In genomic region chr7:129689995-129690581, GRCh38 we compare ENCODE assay signal across 25 cellular contexts.
DNase-seq lines count a peak whose midpoint lies in the region; ATAC-seq and TF ChIP-seq lines count a peak whose summit lies in the region.
"Had no signal": no experiment of that assay in that cellular context is flagged by ENCODE, and none has a peak within 500 bp of the region (broad histone marks: within the 10 kb centered on the region; RNA-seq: fewer than 3 reads in every experiment).

No MANE protein-coding gene starts in this region.

- ATAC-seq in PC-3 (peak; percentile 75), HG03108 (IDR thresholded peaks at IDR 0.05; ENCODE audit: unreplicated experiment) (no peak)
- ATAC-seq: CD8-positive, alpha-beta T cell; HCT116; heart right ventricle; HepG2; T-cell had no signal

- H3K4me3 ChIP-seq in PC-3 (ENCODE audit: low read length) (no peak overlapping the region), mesendoderm (ENCODE audit: low read length) (no peak overlapping the region), SK-N-SH (ENCODE audit: low read depth in 2 of 2, low read length in 1 of 2) (no peak overlapping the region)
- H3K4me3 ChIP-seq: breast epithelium, heart right ventricle, skin epidermis, thyroid gland had no signal

- H3K79me2 ChIP-seq in PC-3 (ENCODE audit: low read length) (no peaks in the 10 kb centered on the region), mesendoderm (ENCODE audit: control insufficient read depth, insufficient read depth, low read length) (no peaks in the 10 kb centered on the region), SK-N-SH (ENCODE audit: insufficient read depth) (no peaks in the 10 kb centered on the region)

- peak; percentile 24 for DNase-seq in DMS79 treated with DMSO at 0.1 percent for 48 hours (lab: John Stamatoyannopoulos, UW)
- DNase-seq in NCI-H2107 treated with DMSO at 0.1 percent for 48 hours (lab: John Stamatoyannopoulos, UW; ENCODE audit: unreplicated experiment) = peak; percentile 96
- DNase-seq in PC-3 = peak; percentile 24
- no peak for DNase-seq in mesendoderm
- DNase-seq in SK-N-SH = no peak
- DNase-seq in NOMO-1 (lab: John Stamatoyannopoulos, UW; ENCODE audit: unreplicated experiment in 2 of 2) = no peak
- DNase-seq in activated CD8-positive, alpha-beta memory T cell treated with anti-CD3 and anti-CD28 coated beads for 24 hours = no peak
- DNase-seq: activated CD4-positive, alpha-beta T cell treated with anti-CD3 and anti-CD28 coated beads, Interleukin-2, amount 10 ng/mL, durations not matched to agents 7 days and 5 days; activated CD8-positive, alpha-beta memory T cell treated with anti-CD3 and anti-CD28 coated beads, Interleukin-2, amount 50 U/mL, for 4 hours; activated gamma-delta T cell; CD8-positive, alpha-beta T cell; cortex of kidney; heart right ventricle; NCI-H1436; NCI-H526; SHP77 treated with DMSO at 0.1 percent for 48 hours; stimulated activated naive CD4-positive, alpha-beta T cell treated with Interleukin-2 at 50 U/mL for 16 hours; T-cell; thyroid gland had no signal

- H3K18ac ChIP-seq in mesendoderm (ENCODE audit: low read length) = no peak overlapping the region

- WGBS in mesendoderm (ENCODE audit: extremely low coverage, insufficient coverage, low lambda C conversion rate) = no CpG with 5 or more reads among the region's 6 CpGs
- WGBS in SK-N-SH (ENCODE audit: low lambda C conversion rate) = 92% methylated on average over 6 of the region's 6 CpGs

- H2BK120ac ChIP-seq in mesendoderm (ENCODE audit: low read depth, low read length) = no peak overlapping the region

- H3K79me1 ChIP-seq in mesendoderm (ENCODE audit: low read length) = peaks cover 4% of the 10 kb centered on the region

- POLR2A ChIA-PET in PC-3 (lab: Charles Lee; ENCODE audit: unreplicated experiment) (no interaction called here), SK-N-SH (lab: Yijun Ruan, JAX) (no interaction called here)

- no peak overlapping the region for H2BK5ac ChIP-seq in mesendoderm (ENCODE audit: low read length)

- H3K36me3 ChIP-seq in PC-3 (ENCODE audit: low read depth, low read length) (peaks cover 11% of the 10 kb centered on the region), mesendoderm (ENCODE audit: control insufficient read depth, insufficient read depth, low read length) (no peaks in the 10 kb centered on the region), SK-N-SH (replicated peaks in 1 of 2; ENCODE audit: control insufficient read depth in 1 of 2, insufficient read depth in 2 of 2, low read length in 1 of 2) (peaks cover 2 to 4% of the 10 kb centered on the region in 2 experiments)
- H3K36me3 ChIP-seq: breast epithelium had no signal

- no peak overlapping the region for H3K23ac ChIP-seq in mesendoderm (ENCODE audit: low read length)

- H3F3A ChIP-seq in PC-3 (ENCODE audit: low read length, unreplicated experiment) (no peaks in the 10 kb centered on the region), SK-N-SH (replicated peaks; ENCODE audit: insufficient read depth) (no peaks in the 10 kb centered on the region)

- intact Hi-C loops in PC-3 (cut with micrococcal nuclease) = loop anchor here (2.0 kb wide), 2 partner anchors 25 to 51 kb away; no protein-coding TSS in a partner anchor

- no peak overlapping the region for H2BK15ac ChIP-seq in mesendoderm (replicated peaks; ENCODE audit: low read depth)

- peaks cover 22% of the 10 kb centered on the region for H3K4me1 ChIP-seq in PC-3 (ENCODE audit: insufficient read depth, low read length)
- no peaks in the 10 kb centered on the region for H3K4me1 ChIP-seq in mesendoderm (ENCODE audit: control insufficient read depth, low read depth, low read length)
- H3K4me1 ChIP-seq in SK-N-SH (ENCODE audit: control insufficient read depth in 1 of 2, insufficient read depth in 2 of 2, low read depth in 1 of 2, low read length in 1 of 2) = 0 out of 4 replicates have a peak, but pooled peaks cover 0 to 3% of the 10 kb centered on the region in 2 experiments
- H3K4me1 ChIP-seq: breast epithelium, thyroid gland had no signal

- peak overlapping the region; percentile 31 for H3K9ac ChIP-seq in PC-3 (ENCODE audit: low read length)
- no peak overlapping the region for H3K9ac ChIP-seq in mesendoderm (ENCODE audit: low read length)
- no peak overlapping the region for H3K9ac ChIP-seq in SK-N-SH

- no peak overlapping the region for H2AFZ ChIP-seq in PC-3 (ENCODE audit: low read length)
- H2AFZ ChIP-seq in SK-N-SH (ENCODE audit: low read depth) = no peak overlapping the region

- TF ChIP-seq CTCF in PC-3 (conservative IDR thresholded peaks at IDR 0.05; ENCODE audit: low read depth, low read length) (no peak), SK-N-SH (IDR thresholded peaks at IDR 0.05) (no peak)

- CTCF ChIA-PET in PC-3 (lab: Charles Lee) (no interaction called here), SK-N-SH (lab: Yijun Ruan, JAX) (interaction anchor here (0.9 to 1.1 kb wide), 2 partner anchors 46 to 49 kb away, joined by 3 read pairs; no protein-coding TSS in a partner anchor)

- no peak for TF ChIP-seq EP300 in SK-N-SH (IDR thresholded peaks at IDR 0.05; ENCODE audit: borderline replicate concordance in 1 of 2, low read depth in 1 of 2, low read length in 1 of 2)

- H3K9me2 ChIP-seq in PC-3 (replicated peaks; ENCODE audit: low read length) (no peaks in the 10 kb centered on the region), SK-N-SH (no peaks in the 10 kb centered on the region)

- H4K20me1 ChIP-seq in PC-3 (ENCODE audit: low read length) (no peaks in the 10 kb centered on the region), SK-N-SH (ENCODE audit: insufficient read depth) (no peaks in the 10 kb centered on the region)

- peak overlapping the region; percentile 72 for H3K27ac ChIP-seq in PC-3 (ENCODE audit: low read length)
- H3K27ac ChIP-seq in mesendoderm (ENCODE audit: low read depth, low read length) = peak overlapping the region; percentile 11
- H3K27ac ChIP-seq in SK-N-SH (ENCODE audit: low read depth in 2 of 2, low read length in 1 of 2) = no peak overlapping the region
- H3K27ac ChIP-seq: heart right ventricle, neutrophil, skin epidermis, thyroid gland had no signal

- BruUV-seq in PC-3 (replicated peaks; lab: Mats Ljungman, UMichigan) = no TSS peak

- H3K4me2 ChIP-seq in PC-3 (ENCODE audit: low read length) (peak overlapping the region; percentile 24; the same call in 1 of the 2 replicates), mesendoderm (ENCODE audit: low read length) (no peak overlapping the region), SK-N-SH (no peak overlapping the region)

- H3K9me3 ChIP-seq in PC-3 (ENCODE audit: low read length) (no peaks in the 10 kb centered on the region), SK-N-SH (no peaks in the 10 kb centered on the region)
- H3K9me3 ChIP-seq: breast epithelium, heart right ventricle, neutrophil, thyroid gland had no signal

- H3K56ac ChIP-seq in mesendoderm (ENCODE audit: low read length) = no peak overlapping the region

- TF ChIP-seq RAD21 in SK-N-SH (IDR thresholded peaks at IDR 0.05; ENCODE audit: low read length) = no peak

- H2AK5ac ChIP-seq in mesendoderm (ENCODE audit: low read length) = no peak overlapping the region

- H3K27me3 ChIP-seq in PC-3 (ENCODE audit: low read length) (no peaks in the 10 kb centered on the region), mesendoderm (ENCODE audit: insufficient read depth, low read length, poor library complexity) (no peaks in the 10 kb centered on the region), SK-N-SH (ENCODE audit: insufficient read depth) (no peaks in the 10 kb centered on the region)
- H3K27me3 ChIP-seq: breast epithelium, heart right ventricle, neutrophil, thyroid gland had no signal

- H4K8ac ChIP-seq in mesendoderm (ENCODE audit: low read depth, low read length) = no peak overlapping the region

- H4K5ac ChIP-seq in mesendoderm (ENCODE audit: low read length) = no peak overlapping the region

- no peak overlapping the region for H3K4ac ChIP-seq in mesendoderm (ENCODE audit: low read depth, low read length)

TF ChIP-seq in SK-N-SH, 30 proteins besides CTCF, POLR2A, EP300 and RAD21:
- TF ChIP-seq GABPA (IDR thresholded peaks at IDR 0.05; ENCODE audit: low read depth) = no peak

Comparison
In these comparisons a context has a peak if more than half of its experiments do, and no peak if none do; other contexts are left out.
1. DNase-seq: peak in DMS79 treated with DMSO at 0.1 percent for 48 hours (single experiment), NCI-H2107 treated with DMSO at 0.1 percent for 48 hours (single experiment) and PC-3 (single experiment); none in mesendoderm (single experiment), SK-N-SH (single experiment), NOMO-1 (0 of 2) and activated CD8-positive, alpha-beta memory T cell treated with anti-CD3 and anti-CD28 coated beads for 24 hours (single experiment).
2. H3K27ac ChIP-seq: peak in PC-3 (single experiment) and mesendoderm (single experiment); none in SK-N-SH (0 of 2).